ENCODE assay signal across 8 cellular contexts in genomic region chr1:224106568-224107281, GRCh38. TPM values are rescaled to one million over a fixed set of nuclear protein-coding genes. Genes with fewer than 3 reads are reported as not detected.
A peak's percentile ranks its signal among the peaks of the same experiment; 100 is the strongest.
DNase-seq lines count a peak whose midpoint lies in the region; ATAC-seq, FAIRE-seq and TF ChIP-seq lines count a peak whose summit lies in the region.

No MANE protein-coding gene starts in this region.

- in situ Hi-C loops in K562 (cut with MboI) = loop anchor here (25.0 kb wide), 2 partner anchors 231 to 831 kb away; partner anchors contain the start of genes DNAH14 and NVL

- POLR2A ChIA-PET in K562 (lab: Yijun Ruan, JAX) = interaction anchor here (0.6 to 1.1 kb wide), 6 partner anchors 13 to 374 kb away, joined by 3 to 5 read pairs (median 4); no protein-coding TSS in a partner anchor

- H2AFZ ChIP-seq in K562 (ENCODE audit: low read depth, low read length) = peak overlapping the region; percentile 99

- peak; percentile 56 for FAIRE-seq in K562 (lab: Jason Lieb, UNC)

- ATAC-seq in GM18867 (IDR thresholded peaks at IDR 0.05; ENCODE audit: unreplicated experiment) = peak; percentile 91
- peak; percentile 94 for ATAC-seq in HG03354 (IDR thresholded peaks at IDR 0.05; ENCODE audit: poor library complexity, severe bottlenecking, unreplicated experiment)
- peak; percentile 96 for ATAC-seq in K562

- CTCF ChIA-PET in K562 (lab: Yijun Ruan, JAX; ENCODE audit: low intra/inter-chr PET ratio) = no interaction called here

- no peak overlapping the region for H3K4me3 ChIP-seq in K562

- TF ChIP-seq POLR2A in K562 (conservative IDR thresholded peaks at IDR 0.05) = no peak

- peak overlapping the region; percentile 9 to 65; a peak in 2 of 4 replicates for H3K9ac ChIP-seq in K562 (ENCODE audit: insufficient read depth in 1 of 2, low read depth in 2 of 2, low read length in 2 of 2)

- no peaks in the 10 kb centered on the region for H3K9me1 ChIP-seq in K562 (ENCODE audit: control insufficient read depth, insufficient read depth, low read length)

- intact Hi-C loops in K562 (cut with micrococcal nuclease) = loop anchor here (5.0 kb wide), 2 partner anchors 44 to 294 kb away; no protein-coding TSS in a partner anchor

- no peaks in the 10 kb centered on the region for H4K20me1 ChIP-seq in K562 (replicated peaks; ENCODE audit: control insufficient read depth, insufficient read depth, low read length)

- H3K36me3 ChIP-seq in K562 (ENCODE audit: control insufficient read depth, insufficient read depth, low read length) = no peaks in the 10 kb centered on the region

- peaks cover 0 to 3% of the 10 kb centered on the region in 2 experiments; a peak in 2 of 5 replicates for H3K4me1 ChIP-seq in K562 (replicated peaks in 1 of 2; ENCODE audit: control insufficient read depth in 2 of 2, insufficient read depth in 2 of 2, low read length in 2 of 2)

- DNase-seq in COR-L47 (lab: John Stamatoyannopoulos, UW) (peak; percentile 44), NCI-H69 (lab: John Stamatoyannopoulos, UW) (peak; percentile 75), K562 (ENCODE audit: extremely low read depth in 1 of 4, low spot score in 3 of 4) (peak in 3 of 4 experiments; percentile 23 to 70 (median 62)), lung microvascular endothelial cell (ENCODE audit: low read depth in 2 of 2) (peak; percentile 71 to 94), activated gamma-delta T cell (lab: John Stamatoyannopoulos, UW) (no peak)
- no peak for DNase-seq in stimulated activated naive CD4-positive, alpha-beta T cell treated with Interleukin-2 at 50 U/mL for 16 hours (lab: John Stamatoyannopoulos, UW)

- peak overlapping the region; percentile 78 for H3K4me2 ChIP-seq in K562 (ENCODE audit: insufficient read depth, low read length)

- peak; percentile 62 to 77 for TF ChIP-seq RAD21 in K562 (CRISPR knock-in tag; conservative IDR thresholded peaks at IDR 0.05 in 1 of 2, IDR thresholded peaks at IDR 0.05 in 1 of 2)

- no peaks in the 10 kb centered on the region for H3K79me2 ChIP-seq in K562 (ENCODE audit: control insufficient read depth, insufficient read depth, low read length)

- H3K9me3 ChIP-seq in K562 (replicated peaks; ENCODE audit: control insufficient read depth, insufficient read depth, low read depth, low read length) = no peaks in the 10 kb centered on the region

- no peak for TF ChIP-seq EP300 in K562 (IDR thresholded peaks at IDR 0.05; ENCODE audit: low read length)

- H3K27ac ChIP-seq in K562 (ENCODE audit: extremely low read depth, low read depth, low read length) = no peak overlapping the region; the same call in 2 of the 3 replicates

- H3K27me3 ChIP-seq in K562 (ENCODE audit: control insufficient read depth in 2 of 2, insufficient read depth in 2 of 2, low read length in 2 of 2) = no peaks in the 10 kb centered on the region

- peak; percentile 64 to 69 (median 67) for TF ChIP-seq CTCF in K562 (IDR thresholded peaks at IDR 0.05 in 2 of 3, conservative IDR thresholded peaks at IDR 0.05 in 1 of 3; ENCODE audit: insufficient read depth in 2 of 3, low read depth in 1 of 3, low read length in 3 of 3)

- no TSS peak for BruUV-seq in K562 (replicated peaks; lab: Mats Ljungman, UMichigan)

- 24% methylated on average over 5 of the region's 5 CpGs for WGBS in K562 (ENCODE audit: insufficient coverage, low coverage, missing lambda C conversion rate)

TF ChIP-seq in K562, 482 proteins besides CTCF, POLR2A, EP300 and RAD21 (continues in another document):
- TF ChIP-seq ELF2 (CRISPR knock-in tag; IDR thresholded peaks at IDR 0.05) = peak; percentile 61
- TF ChIP-seq ZBTB9 (CRISPR knock-in tag; IDR thresholded peaks at IDR 0.05) = 0 out of 2 replicates have a peak, but pooled peaks have one; percentile 37
- TF ChIP-seq ZBTB1 (CRISPR knock-in tag; IDR thresholded peaks at IDR 0.05; ENCODE audit: borderline replicate concordance, low read depth) = no peak
- TF ChIP-seq ZBTB33 (CRISPR knock-in tag; IDR thresholded peaks at IDR 0.05) = peak; percentile 43; the same call in 1 of the 2 replicates
- TF ChIP-seq ZNF76 (CRISPR knock-in tag; IDR thresholded peaks at IDR 0.05; ENCODE audit: borderline replicate concordance) = no peak
- no peak for TF ChIP-seq ZNF695 (CRISPR knock-in tag; IDR thresholded peaks at IDR 0.05)
- no peak for TF ChIP-seq USF2 (CRISPR knock-in tag; IDR thresholded peaks at IDR 0.05)
- TF ChIP-seq ZBTB17 (CRISPR knock-in tag; IDR thresholded peaks at IDR 0.05) = peak; percentile 50; the same call in 1 of the 2 replicates
- no peak for TF ChIP-seq TSC22D4 (tag; IDR thresholded peaks at IDR 0.05)
- no peak for TF ChIP-seq MNT (conservative IDR thresholded peaks at IDR 0.05)
- no peak for TF ChIP-seq ZNF740 (CRISPR knock-in tag; IDR thresholded peaks at IDR 0.05)
- no peak for TF ChIP-seq ZNF740 (tag; IDR thresholded peaks at IDR 0.05)

RNA-seq across cellular contexts. Expression of gene FBXO28, which starts 7.2 kb away (rescaled TPM):
- total RNA-seq in K562 (2011; cell fraction: chromatin; rRNA removed; ENCODE audit: low replicate concordance) = 44.8 and 124 TPM in 2 replicates
- total RNA-seq in K562 (2011; cell fraction: nucleolus; rRNA removed) = 21.3 and 25.9 TPM in 2 replicates
- total RNA-seq in K562 (2011; cell fraction: nucleoplasm; rRNA removed) = 42.8 and 45.4 TPM in 2 replicates
- total RNA-seq in K562 (2014; rRNA removed) (22.0 and 25.3 TPM in 2 replicates), K562 (2014; rRNA removed; fragmentation: Illumina TruSeq; extraction: Trizol) (34.8 and 38.0 TPM in 2 replicates), K562 (2015; rRNA removed; fragmentation: Illumina TruSeq; extraction: Trizol) (26.3 and 29.9 TPM in 2 replicates), K562 (2021) (27.1 and 27.8 TPM in 2 replicates), lung microvascular endothelial cell (51.0 and 95.0 TPM in 2 replicates)
- polyA plus RNA-seq in K562 (2011; rRNA removed) (17.0 and 27.4 TPM in 2 replicates), K562 (2014; fragmentation: Illumina TruSeq; extraction: Trizol) (19.6 and 20.5 TPM in 2 replicates), K562 (2014; fragmentation: Nextera tagmentation; extraction: Ambion mirVana) (1 to 10 TPM; 4.1 to 5.8 TPM), K562 (2014; rRNA removed) (17.6 and 19.2 TPM in 2 replicates)
- polyA plus RNA-seq in K562 (2011; cell fraction: cytosol; rRNA removed) = 7.5 and 8.0 TPM in 2 replicates
- 11.4 and 11.8 TPM in 2 replicates for polyA plus RNA-seq in K562 (2011; cell fraction: nucleus; rRNA removed)
- 12.4 and 13.4 TPM in 2 replicates for polyA plus RNA-seq in K562 (2012)
- polyA minus RNA-seq in K562 (2011; rRNA and poly(A)+ RNA removed) = 46.2 and 46.6 TPM in 2 replicates
- polyA minus RNA-seq in K562 (2011; cell fraction: cytosol; rRNA and poly(A)+ RNA removed) = 10.0 and 15.1 TPM in 2 replicates
- polyA minus RNA-seq in K562 (2011; cell fraction: nucleus; rRNA and poly(A)+ RNA removed) = 19.7 and 24.2 TPM in 2 replicates

Comparison
In these comparisons a context has a peak if more than half of its experiments do, and no peak if none do; other contexts are left out.
1. DNase-seq: peak in COR-L47 (single experiment), NCI-H69 (single experiment), K562 (3 of 4) and lung microvascular endothelial cell (2 of 2); none in stimulated activated naive CD4-positive, alpha-beta T cell treated with Interleukin-2 at 50 U/mL for 16 hours (single experiment) and activated gamma-delta T cell (single experiment).
2. Peak in every context shown above with its lines, with median percentiles within 50 percentile points of each other: ATAC-seq.